ENCODE assay signal across 8 cellular contexts in genomic region chr4:55948726-55949479, GRCh38. TPM values are rescaled to one million over a fixed set of nuclear protein-coding genes. Genes with fewer than 3 reads are reported as not detected.
DNase-seq lines count a peak whose midpoint lies in the region; ATAC-seq lines count a peak whose summit lies in the region.

Gene CEP135 (plus strand): TSS chr4:55948945. CDS start chr4:55952131, 3,186 bp downstream.

- peak; percentile 77 for ATAC-seq in GM21717 (IDR thresholded peaks at IDR 0.05; ENCODE audit: unreplicated experiment)

- peak within 1 kb of the TSS; percentile 97 for H3K27ac ChIP-seq in epithelial cell of prostate

- peak; percentile 75 for DNase-seq in DMS79 (lab: John Stamatoyannopoulos, UW)
- peak; percentile 81 for DNase-seq in Jurkat, Clone E6-1 (ENCODE audit: low read depth, low spot score)
- DNase-seq in OCI-M2 (lab: John Stamatoyannopoulos, UW; ENCODE audit: unreplicated experiment), result peak; percentile 67
- DNase-seq in activated T-cell treated with anti-CD3 and anti-CD28 coated beads for 4 hours, result peak; percentile 82
- peak; percentile 57 for DNase-seq in epithelial cell of prostate (ENCODE audit: low read depth, low spot score)
- DNase-seq in mucosa of gallbladder (ENCODE audit: low spot score), result peak; percentile 96
- DNase-seq in stimulated activated CD8-positive, alpha-beta memory T cell treated with anti-CD3 and anti-CD28 coated beads, Interleukin-4, amount 100 ng/mL, for 24 hours (ENCODE audit: low read depth), result peak; percentile 86

- peak within 1 kb of the TSS; percentile 84 for H3K4me3 ChIP-seq in Jurkat, Clone E6-1 (ENCODE audit: low read length)

RNA-seq across cellular contexts. Expression of gene CEP135, which starts in this region (rescaled TPM):
- 11.3 TPM for polyA plus RNA-seq in Jurkat, Clone E6-1 (2012; ENCODE audit: insufficient read depth, insufficient read length)
- 7.0 TPM for total RNA-seq in mucosa of gallbladder

Comparison
In these comparisons a context has a peak if more than half of its experiments do, and no peak if none do; other contexts are left out.
1. Peak in every context shown above with its lines: DNase-seq, ATAC-seq, H3K4me3 ChIP-seq and H3K27ac ChIP-seq.